In genomic region chr6:15653581-15653980, GRCh38 we compare ENCODE assay signal across 12 cellular contexts. TPM values are rescaled to one million over a fixed set of nuclear protein-coding genes. Genes with fewer than 3 reads are reported as not detected.
A peak's percentile ranks its signal among the peaks of the same experiment; 100 is the strongest.
DNase-seq lines count a peak whose midpoint lies in the region; ATAC-seq, FAIRE-seq and TF ChIP-seq lines count a peak whose summit lies in the region.
"Had no signal": no experiment of that assay in that cellular context is flagged by ENCODE, and none has a peak within 500 bp of the region (broad histone marks: within the 10 kb centered on the region; RNA-seq: fewer than 3 reads in every experiment).

No MANE protein-coding gene starts in this region.

- H3K4me1 ChIP-seq in Loucy (ENCODE audit: insufficient read depth, low read length, poor library complexity, severe bottlenecking), result peaks cover 37% of the 10 kb centered on the region
- H3K4me1 ChIP-seq in HepG2 (ENCODE audit: insufficient read depth, low read length), result no peaks in the 10 kb centered on the region

- H3K27me3 ChIP-seq in Loucy (ENCODE audit: insufficient read depth, low read length, poor library complexity, severe bottlenecking) (no peaks in the 10 kb centered on the region), HepG2 (ENCODE audit: control insufficient read depth in 1 of 2, insufficient read depth in 2 of 2, low read length in 2 of 2) (no peaks in the 10 kb centered on the region)

- H3K4me1 Mint-ChIP-seq in activated naive CD8-positive, alpha-beta T cell treated with anti-CD3 and anti-CD28 coated beads, Interleukin-2, amount 50 U/mL, for 24 hours, result peaks cover 37% of the 10 kb centered on the region

- intact Hi-C loops in HepG2 (cut with micrococcal nuclease; ENCODE audit: unreplicated experiment), result no loop called here

- peak; percentile 45 for ATAC-seq in GM19328 (IDR thresholded peaks at IDR 0.05; ENCODE audit: unreplicated experiment)
- peak; percentile 67 for ATAC-seq in HG02852 (IDR thresholded peaks at IDR 0.05; ENCODE audit: unreplicated experiment)
- no peak for ATAC-seq in HepG2
- ATAC-seq in activated naive CD8-positive, alpha-beta T cell treated with anti-CD3 and anti-CD28 coated beads, Interleukin-2, amount 50 U/mL, for 24 hours, result no peak
- ATAC-seq: lower lobe of right lung had no signal

- H4K20me1 ChIP-seq in Loucy (ENCODE audit: insufficient read depth, low read length, poor library complexity, severe bottlenecking) (peaks cover 12% of the 10 kb centered on the region), HepG2 (ENCODE audit: insufficient read depth, low read length) (no peaks in the 10 kb centered on the region)

- no peak overlapping the region for H3K27ac ChIP-seq in HepG2 (ENCODE audit: extremely low read length, insufficient read depth, low read length)
- H3K27ac ChIP-seq: lower lobe of right lung had no signal

- CTCF ChIA-PET in HepG2 (lab: Yijun Ruan, JAX; ENCODE audit: low intra/inter-chr PET ratio, low total read pairs), result no interaction called here

- no peak overlapping the region for H3K27ac Mint-ChIP-seq in activated naive CD8-positive, alpha-beta T cell treated with anti-CD3 and anti-CD28 coated beads, Interleukin-2, amount 50 U/mL, for 24 hours

- DNase-seq in GM12892 (ENCODE audit: insufficient read length), result no peak
- no peak for DNase-seq in NCI-H82 (lab: John Stamatoyannopoulos, UW)
- DNase-seq in HepG2 (ENCODE audit: low spot score), result no peak
- no peak for DNase-seq in activated naive CD4-positive, alpha-beta T cell (lab: John Stamatoyannopoulos, UW)
- DNase-seq in activated naive CD8-positive, alpha-beta T cell treated with anti-CD3 and anti-CD28 coated beads, Interleukin-2, amount 50 U/mL, for 24 hours, result no peak
- DNase-seq: C1 segment of cervical spinal cord, head of caudate nucleus, lower lobe of right lung, NCI-H226 had no signal

- H3K4me3 Mint-ChIP-seq in activated naive CD8-positive, alpha-beta T cell treated with anti-CD3 and anti-CD28 coated beads, Interleukin-2, amount 50 U/mL, for 24 hours, result no peak overlapping the region

- H3K27me3 Mint-ChIP-seq in activated naive CD8-positive, alpha-beta T cell treated with anti-CD3 and anti-CD28 coated beads, Interleukin-2, amount 50 U/mL, for 24 hours, result no peaks in the 10 kb centered on the region

- no peak for TF ChIP-seq RAD21 in HepG2 (CRISPR knock-in tag; IDR thresholded peaks at IDR 0.05)

- H3K36me3 ChIP-seq in Loucy (ENCODE audit: insufficient read depth, low read length) (peaks cover 11% of the 10 kb centered on the region; the same call in 1 of the 2 replicates), HepG2 (replicated peaks in 1 of 2; ENCODE audit: control insufficient read depth in 1 of 2, insufficient read depth in 2 of 2, low read length in 2 of 2) (no peaks in the 10 kb centered on the region)

- H3K9me3 Mint-ChIP-seq in activated naive CD8-positive, alpha-beta T cell treated with anti-CD3 and anti-CD28 coated beads, Interleukin-2, amount 50 U/mL, for 24 hours, result no peaks in the 10 kb centered on the region

- peak overlapping the region; percentile 17 for H3K4me2 ChIP-seq in Loucy (ENCODE audit: low read depth, low read length, poor library complexity, severe bottlenecking)
- no peak overlapping the region for H3K4me2 ChIP-seq in HepG2 (ENCODE audit: low read depth, low read length)

- BruUV-seq in HepG2 (replicated peaks; lab: Mats Ljungman, UMichigan), result no TSS peak

- peak; percentile 86 for FAIRE-seq in GM12892 (lab: Jason Lieb, UNC)
- no peak for FAIRE-seq in HepG2 (lab: Jason Lieb, UNC)

- in situ Hi-C loops in HepG2 (cut with HindIII; ENCODE audit: extremely low pct_ligation_motif_present, low pct_unique_long_range_greater_than_20kb), result no loop called here

- H3K9ac ChIP-seq in Loucy (ENCODE audit: low read depth, low read length, poor library complexity, severe bottlenecking), result no peak overlapping the region
- H3K9ac ChIP-seq in HepG2 (ENCODE audit: insufficient read depth, low read depth, low read length), result no peak overlapping the region

- H2AFZ ChIP-seq in Loucy (ENCODE audit: low read length), result no peak overlapping the region
- H2AFZ ChIP-seq in HepG2 (ENCODE audit: low read length), result no peak overlapping the region

- POLR2A ChIA-PET in HepG2 (lab: Yijun Ruan, JAX), result no interaction called here

- no peak for TF ChIP-seq EP300 in HepG2 (IDR thresholded peaks at IDR 0.05; ENCODE audit: low read depth in 2 of 2, low read length in 2 of 2)
- TF ChIP-seq EP300 in HepG2 (CRISPR knock-in tag; IDR thresholded peaks at IDR 0.05; ENCODE audit: borderline replicate concordance), result no peak

- no peaks in the 10 kb centered on the region for H3K9me3 ChIP-seq in Loucy (ENCODE audit: insufficient read depth, low read depth, low read length)
- H3K9me3 ChIP-seq in HepG2 (ENCODE audit: low read length), result no peaks in the 10 kb centered on the region
- H3K9me3 ChIP-seq: lower lobe of right lung had no signal

- H3K36me3 Mint-ChIP-seq in activated naive CD8-positive, alpha-beta T cell treated with anti-CD3 and anti-CD28 coated beads, Interleukin-2, amount 50 U/mL, for 24 hours (ENCODE audit: low read depth), result peaks cover 24% of the 10 kb centered on the region

- TF ChIP-seq CTCF in Loucy (conservative IDR thresholded peaks at IDR 0.05; ENCODE audit: low read length) (no peak), HepG2 (CRISPR knock-in tag; IDR thresholded peaks at IDR 0.05) (no peak)

- no peak overlapping the region for H3K4me3 ChIP-seq in Loucy (ENCODE audit: low read length, poor library complexity, severe bottlenecking)
- no peak overlapping the region for H3K4me3 ChIP-seq in HepG2 (replicated peaks in 1 of 3; ENCODE audit: insufficient read depth in 1 of 3, low read depth in 2 of 3, low read length in 3 of 3)
- H3K4me3 ChIP-seq: lower lobe of right lung had no signal

- H3K9me2 ChIP-seq in Loucy (replicated peaks; ENCODE audit: low read depth, low read length), result no peaks in the 10 kb centered on the region

- peaks cover 4% of the 10 kb centered on the region; the same call in 1 of the 2 replicates for H3F3A ChIP-seq in Loucy (ENCODE audit: low read depth)

- TF ChIP-seq POLR2A in GM12892 (IDR thresholded peaks at IDR 0.05; ENCODE audit: low read depth, low read length) (no peak), HepG2 (IDR thresholded peaks at IDR 0.05; ENCODE audit: insufficient read depth in 1 of 2, low read depth in 2 of 2, low read length in 2 of 2) (no peak)

- H3K79me2 ChIP-seq in Loucy (ENCODE audit: insufficient read depth, low read length), result peaks cover 44% of the 10 kb centered on the region
- no peaks in the 10 kb centered on the region for H3K79me2 ChIP-seq in HepG2 (ENCODE audit: insufficient read depth, low read length)

TF ChIP-seq in HepG2, 621 proteins besides CTCF, POLR2A, EP300 and RAD21:
- TF ChIP-seq FOXC1 (CRISPR knock-in tag; IDR thresholded peaks at IDR 0.05; ENCODE audit: borderline replicate concordance) (no peak), CHD4 (IDR thresholded peaks at IDR 0.05; ENCODE audit: borderline replicate concordance, low read length) (no peak), PAX8 (CRISPR knock-in tag; IDR thresholded peaks at IDR 0.05; ENCODE audit: borderline replicate concordance) (no peak)

RNA-seq across cellular contexts. Expression of gene DTNBP1, which starts 9.2 kb away (rescaled TPM):
- 15.2 TPM for polyA plus RNA-seq in GM12892 (2012; ENCODE audit: missing spikeins)
- total RNA-seq in HepG2 (2016; rRNA removed; fragmentation: Illumina TruSeq; extraction: Trizol), result 6.6 and 12.7 TPM in 2 replicates
- total RNA-seq in HepG2 (2016; cell fraction: cytosol; rRNA removed; fragmentation: Illumina TruSeq; extraction: Trizol; ENCODE audit: low read depth), result 4.0 and 6.3 TPM in 2 replicates
- 7.4 and 13.1 TPM in 2 replicates for total RNA-seq in HepG2 (2016; cell fraction: insoluble cytoplasmic fraction; rRNA removed; fragmentation: Illumina TruSeq; extraction: Trizol)
- total RNA-seq in HepG2 (2016; cell fraction: membrane; rRNA removed; fragmentation: Illumina TruSeq; extraction: Trizol), result 7.6 and 10.7 TPM in 2 replicates
- total RNA-seq in HepG2 (2016; cell fraction: nucleus; rRNA removed; fragmentation: Illumina TruSeq; extraction: Trizol), result 9.5 and 10.2 TPM in 2 replicates
- polyA plus RNA-seq in HepG2 (2011; rRNA removed), result 19.1 and 23.6 TPM in 2 replicates
- 14.8 and 15.9 TPM in 2 replicates for polyA plus RNA-seq in HepG2 (2011; cell fraction: cytosol; rRNA removed)
- 10.7 and 11.1 TPM in 2 replicates for polyA plus RNA-seq in HepG2 (2011; cell fraction: nucleus; rRNA removed)
- polyA plus RNA-seq in HepG2 (2012), result 7.9 and 12.4 TPM in 2 replicates
- polyA plus RNA-seq in HepG2 (2016; cell fraction: cytosol; fragmentation: Illumina TruSeq; extraction: Trizol; ENCODE audit: low read depth), result 6.9 and 8.6 TPM in 2 replicates
- 21.9 and 26.4 TPM in 2 replicates for polyA plus RNA-seq in HepG2 (2016; cell fraction: insoluble cytoplasmic fraction; fragmentation: Illumina TruSeq; extraction: Trizol; ENCODE audit: low read depth)
- 12.4 and 13.5 TPM in 2 replicates for polyA plus RNA-seq in HepG2 (2016; cell fraction: membrane; fragmentation: Illumina TruSeq; extraction: Trizol; ENCODE audit: low read depth)
- polyA plus RNA-seq in HepG2 (2016; cell fraction: nucleus; fragmentation: Illumina TruSeq; extraction: Trizol; ENCODE audit: insufficient read depth, low read depth), result 13.9 and 16.8 TPM in 2 replicates
- polyA minus RNA-seq in HepG2 (2011; rRNA and poly(A)+ RNA removed; ENCODE audit: low replicate concordance), result 13.1 and 15.6 TPM in 2 replicates
- 7.1 and 7.2 TPM in 2 replicates for polyA minus RNA-seq in HepG2 (2011; cell fraction: cytosol; rRNA and poly(A)+ RNA removed)
- 7.9 and 9.2 TPM in 2 replicates for polyA minus RNA-seq in HepG2 (2011; cell fraction: nucleus; rRNA and poly(A)+ RNA removed)

Comparison
In these comparisons a context has a peak if more than half of its experiments do, and no peak if none do; other contexts are left out.
1. ATAC-seq: peak in GM19328 (single experiment) and HG02852 (single experiment); none in HepG2 (single experiment) and activated naive CD8-positive, alpha-beta T cell treated with anti-CD3 and anti-CD28 coated beads, Interleukin-2, amount 50 U/mL, for 24 hours (single experiment).